In the genomic region with DNA sequence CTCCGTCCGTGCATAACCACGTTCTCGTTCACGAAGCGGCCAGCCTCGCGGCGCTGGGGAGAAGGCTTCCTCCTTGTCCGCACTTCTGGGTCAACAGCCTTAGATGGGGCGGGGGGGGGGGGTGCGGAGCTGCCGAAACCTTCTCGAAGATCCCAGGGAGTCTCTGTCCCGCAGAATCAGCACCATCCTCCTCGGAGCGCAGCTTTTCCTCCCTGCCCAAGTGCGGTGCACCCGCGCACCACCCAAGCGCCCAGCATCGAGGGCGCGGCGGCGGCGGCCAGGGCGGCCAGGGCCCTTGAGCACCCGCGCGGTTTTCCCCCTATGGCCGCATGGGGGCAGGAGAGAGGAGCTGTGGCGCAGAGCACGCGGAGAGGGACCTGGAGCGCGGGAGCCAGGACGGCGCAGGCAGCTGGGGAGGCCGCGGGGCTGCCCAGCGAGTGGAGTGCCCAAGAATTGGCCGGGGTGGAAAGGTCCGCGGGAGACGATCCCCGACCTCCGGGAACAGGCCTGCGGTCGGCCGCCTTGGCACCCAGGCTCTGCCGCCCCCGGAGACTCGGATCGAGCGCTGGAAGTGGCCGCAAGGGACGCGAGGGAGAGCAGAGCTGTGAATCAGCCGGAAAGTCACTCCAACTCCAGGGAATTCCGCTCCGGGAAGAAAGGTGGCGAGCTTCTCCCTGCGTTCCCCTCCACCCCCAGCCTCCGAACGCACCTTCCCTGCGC, we compare ENCODE assay signal across 1 cellular context.
TF ChIP-seq lines count a peak whose summit lies in the region.

No MANE protein-coding gene starts in this region.

TF ChIP-seq in WTC11, 78 proteins besides CTCF, POLR2A, EP300 and RAD21 (continued from another document):
- TF ChIP-seq, protein P1, sequence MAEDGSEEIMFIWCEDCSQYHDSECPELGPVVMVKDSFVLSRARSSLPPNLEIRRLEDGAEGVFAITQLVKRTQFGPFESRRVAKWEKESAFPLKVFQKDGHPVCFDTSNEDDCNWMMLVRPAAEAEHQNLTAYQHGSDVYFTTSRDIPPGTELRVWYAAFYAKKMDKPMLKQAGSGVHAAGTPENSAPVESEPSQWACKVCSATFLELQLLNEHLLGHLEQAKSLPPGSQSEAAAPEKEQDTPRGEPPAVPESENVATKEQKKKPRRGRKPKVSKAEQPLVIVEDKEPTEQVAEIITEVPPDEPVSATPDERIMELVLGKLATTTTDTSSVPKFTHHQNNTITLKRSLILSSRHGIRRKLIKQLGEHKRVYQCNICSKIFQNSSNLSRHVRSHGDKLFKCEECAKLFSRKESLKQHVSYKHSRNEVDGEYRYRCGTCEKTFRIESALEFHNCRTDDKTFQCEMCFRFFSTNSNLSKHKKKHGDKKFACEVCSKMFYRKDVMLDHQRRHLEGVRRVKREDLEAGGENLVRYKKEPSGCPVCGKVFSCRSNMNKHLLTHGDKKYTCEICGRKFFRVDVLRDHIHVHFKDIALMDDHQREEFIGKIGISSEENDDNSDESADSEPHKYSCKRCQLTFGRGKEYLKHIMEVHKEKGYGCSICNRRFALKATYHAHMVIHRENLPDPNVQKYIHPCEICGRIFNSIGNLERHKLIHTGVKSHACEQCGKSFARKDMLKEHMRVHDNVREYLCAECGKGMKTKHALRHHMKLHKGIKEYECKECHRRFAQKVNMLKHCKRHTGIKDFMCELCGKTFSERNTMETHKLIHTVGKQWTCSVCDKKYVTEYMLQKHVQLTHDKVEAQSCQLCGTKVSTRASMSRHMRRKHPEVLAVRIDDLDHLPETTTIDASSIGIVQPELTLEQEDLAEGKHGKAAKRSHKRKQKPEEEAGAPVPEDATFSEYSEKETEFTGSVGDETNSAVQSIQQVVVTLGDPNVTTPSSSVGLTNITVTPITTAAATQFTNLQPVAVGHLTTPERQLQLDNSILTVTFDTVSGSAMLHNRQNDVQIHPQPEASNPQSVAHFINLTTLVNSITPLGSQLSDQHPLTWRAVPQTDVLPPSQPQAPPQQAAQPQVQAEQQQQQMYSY (CRISPR knock-in tag; IDR thresholded peaks at IDR 0.05) = peak; percentile 80
- TF ChIP-seq JAZF1 (CRISPR knock-in tag; IDR thresholded peaks at IDR 0.05) (no peak), ZNF263 (CRISPR knock-in tag; IDR thresholded peaks at IDR 0.05; ENCODE audit: low read depth) (no peak), ZNF425 (CRISPR knock-in tag; conservative IDR thresholded peaks at IDR 0.05) (no peak), USF1 (CRISPR knock-in tag; IDR thresholded peaks at IDR 0.05) (0 out of 2 replicates have a peak, but pooled peaks have one; percentile 17)
